In the genomic region with DNA sequence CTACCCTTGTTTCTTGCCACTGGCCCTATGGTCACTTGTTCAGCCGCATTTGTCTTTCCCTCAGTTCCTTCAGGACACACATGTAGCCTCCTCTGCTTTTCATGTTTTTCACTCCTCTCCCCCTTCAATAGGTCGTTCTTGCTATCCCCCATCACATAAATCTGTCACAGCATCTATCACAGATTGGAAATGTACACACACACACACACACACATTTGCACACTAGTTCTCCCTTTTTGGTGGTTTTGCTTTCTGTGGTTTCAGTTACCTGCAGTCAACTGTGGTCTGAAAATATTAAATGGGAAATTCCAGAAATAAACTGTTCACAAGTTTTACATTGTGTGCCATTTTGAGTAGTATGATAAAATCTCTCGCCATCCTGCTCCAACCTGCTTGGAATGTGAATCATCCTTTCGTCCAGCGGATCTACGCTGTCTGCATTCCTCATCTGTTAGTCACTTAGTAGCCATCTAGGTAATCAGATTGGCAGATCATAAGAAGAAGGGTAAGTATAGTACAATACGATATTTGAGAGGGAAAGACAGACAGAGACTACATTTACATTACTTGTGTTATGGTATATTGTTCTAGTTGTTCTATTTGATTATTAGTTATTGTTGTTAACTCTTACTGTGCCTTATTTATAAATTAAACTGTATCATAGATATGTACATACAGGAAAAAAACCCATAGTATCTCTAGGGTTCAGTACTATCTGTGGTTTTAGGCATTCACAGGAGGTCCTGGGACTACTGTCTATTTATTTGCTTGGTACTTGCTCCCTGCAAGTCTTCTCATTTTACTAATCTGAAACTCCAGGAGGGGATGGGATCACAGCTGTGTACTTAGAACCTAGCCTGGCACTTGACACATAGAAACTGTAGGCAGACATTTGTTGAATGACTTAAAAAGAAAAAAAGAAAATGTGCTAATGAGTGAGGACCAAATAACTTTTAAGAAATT, we compare ENCODE assay signal across 12 cellular contexts.
DNase-seq lines count a peak whose midpoint lies in the region; ATAC-seq and TF ChIP-seq lines count a peak whose summit lies in the region.
"Had no signal": no experiment of that assay in that cellular context is flagged by ENCODE, and none has a peak within 500 bp of the region (broad histone marks: within the 10 kb centered on the region; RNA-seq: fewer than 3 reads in every experiment).

No MANE protein-coding gene starts in this region.

- no peak for ATAC-seq in HG03354 (IDR thresholded peaks at IDR 0.05; ENCODE audit: poor library complexity, severe bottlenecking, unreplicated experiment)
- no peak for ATAC-seq in HG02588 (IDR thresholded peaks at IDR 0.05; ENCODE audit: unreplicated experiment)
- ATAC-seq: heart right ventricle had no signal

- peaks cover 3% of the 10 kb centered on the region for H3K27me3 Mint-ChIP-seq in chondrocyte (ENCODE audit: low read depth)

- H3K27ac ChIP-seq in osteoblast (ENCODE audit: low read depth, low read length) = peak overlapping the region; percentile 60
- H3K27ac ChIP-seq: heart right ventricle, Peyer's patch had no signal

- no peak overlapping the region for H3K4me3 ChIP-seq in osteoblast (ENCODE audit: insufficient read depth, low read length)
- H3K4me3 ChIP-seq: heart right ventricle, Peyer's patch had no signal

- H3K36me3 Mint-ChIP-seq in chondrocyte (ENCODE audit: low read depth) = no peaks in the 10 kb centered on the region

- H3K36me3 ChIP-seq in osteoblast (ENCODE audit: insufficient read depth, low read length) = no peaks in the 10 kb centered on the region
- H3K36me3 ChIP-seq: heart right ventricle, Peyer's patch had no signal

- H3K4me1 ChIP-seq in osteoblast (ENCODE audit: insufficient read depth, low read length) = peaks cover 14% of the 10 kb centered on the region
- H3K4me1 ChIP-seq: heart right ventricle, Peyer's patch had no signal

- H4K20me1 ChIP-seq in osteoblast (ENCODE audit: insufficient read depth, low read length) = no peaks in the 10 kb centered on the region

- H3K4me2 ChIP-seq in osteoblast (ENCODE audit: insufficient read depth, low read length) = no peak overlapping the region

- peak overlapping the region; percentile 8 for H2AFZ ChIP-seq in osteoblast (ENCODE audit: low read length)

- no peak for TF ChIP-seq CTCF in chondrocyte (IDR thresholded peaks at IDR 0.05)
- TF ChIP-seq CTCF in osteoblast (IDR thresholded peaks at IDR 0.05; ENCODE audit: extremely low read depth, low read depth, low read length) = no peak
- TF ChIP-seq CTCF in GM20000 (IDR thresholded peaks at IDR 0.05; ENCODE audit: extremely low read depth, missing control alignments) = no peak

- H3K27me3 ChIP-seq in osteoblast (ENCODE audit: insufficient read depth, low read length) = no peaks in the 10 kb centered on the region
- H3K27me3 ChIP-seq: heart right ventricle, Peyer's patch had no signal

- peaks cover 16% of the 10 kb centered on the region for H3K4me1 Mint-ChIP-seq in chondrocyte (ENCODE audit: low read depth)
- H3K4me1 Mint-ChIP-seq: activated CD4-positive, alpha-beta memory T cell treated with anti-CD3 and anti-CD28 coated beads, Interleukin-2, amount 10 ng/mL, durations not matched to agents 7 days and 5 days; nephron had no signal

- peak overlapping the region; percentile 3 for H3K27ac Mint-ChIP-seq in chondrocyte (ENCODE audit: unreplicated experiment)
- H3K27ac Mint-ChIP-seq: activated CD4-positive, alpha-beta memory T cell treated with anti-CD3 and anti-CD28 coated beads, Interleukin-2, amount 10 ng/mL, durations not matched to agents 7 days and 5 days; nephron had no signal

- no peak overlapping the region for H3K4me3 Mint-ChIP-seq in chondrocyte (ENCODE audit: unreplicated experiment)
- H3K4me3 Mint-ChIP-seq: activated CD4-positive, alpha-beta memory T cell treated with anti-CD3 and anti-CD28 coated beads, Interleukin-2, amount 10 ng/mL, durations not matched to agents 7 days and 5 days; nephron had no signal

- DNase-seq in ELF-1 (ENCODE audit: low read depth, low spot score) = peak; percentile 9
- peak; percentile 83 for DNase-seq in LoVo (ENCODE audit: low spot score)
- no peak for DNase-seq in chondrocyte (ENCODE audit: low spot score)
- DNase-seq in osteoblast (ENCODE audit: insufficient read length, low spot score, missing footprints) = peak; percentile 73
- no peak for DNase-seq in GF-D8 (lab: John Stamatoyannopoulos, UW)
- no peak for DNase-seq in GM20000 (ENCODE audit: low spot score)
- DNase-seq: activated CD4-positive, alpha-beta memory T cell treated with anti-CD3 and anti-CD28 coated beads, Interleukin-2, amount 10 ng/mL, durations not matched to agents 7 days and 5 days; heart right ventricle; Peyer's patch had no signal

- H3K9me3 Mint-ChIP-seq in chondrocyte (ENCODE audit: low read depth) = no peaks in the 10 kb centered on the region

- no peaks in the 10 kb centered on the region for H3K79me2 ChIP-seq in osteoblast (ENCODE audit: insufficient read depth, low read length)

- no peaks in the 10 kb centered on the region for H3K9me3 ChIP-seq in osteoblast (ENCODE audit: low read depth, low read length)
- H3K9me3 ChIP-seq: heart right ventricle, Peyer's patch had no signal

Comparison
In these comparisons a context has a peak if more than half of its experiments do, and no peak if none do; other contexts are left out.
1. DNase-seq: peak in ELF-1 (single experiment), LoVo (single experiment) and osteoblast (single experiment); none in chondrocyte (single experiment), GF-D8 (single experiment) and GM20000 (single experiment).